Comparison of ENCODE assay signal across 9 cellular contexts in genomic region chr15:99613887-99614642, GRCh38. TPM values are rescaled to one million over a fixed set of nuclear protein-coding genes. Genes with fewer than 3 reads are reported as not detected.
DNase-seq lines count a peak whose midpoint lies in the region; ATAC-seq and TF ChIP-seq lines count a peak whose summit lies in the region.
"Had no signal": no experiment of that assay in that cellular context is flagged by ENCODE, and none has a peak within 500 bp of the region (broad histone marks: within the 10 kb centered on the region; RNA-seq: fewer than 3 reads in every experiment).

No MANE protein-coding gene starts in this region.

- no peak overlapping the region; the same call in 1 of the 2 replicates for H3K23ac ChIP-seq in IMR-90 (ENCODE audit: low read depth, low read length)

- H3K4me3 Mint-ChIP-seq in natural killer cell = peak overlapping the region; percentile 2
- no peak overlapping the region for H3K4me3 Mint-ChIP-seq in activated CD4-positive, alpha-beta memory T cell treated with anti-CD3 and anti-CD28 coated beads for 36 hours

- H3K27me3 ChIP-seq in BLaER1 = no peaks in the 10 kb centered on the region
- no peaks in the 10 kb centered on the region for H3K27me3 ChIP-seq in IMR-90 (ENCODE audit: control insufficient read depth, insufficient read depth, low read length)

- H2AK9ac ChIP-seq in IMR-90 (replicated peaks; ENCODE audit: low read depth, low read length, poor library complexity) = no peak overlapping the region

- BruUV-seq in IMR-90 (replicated peaks; lab: Mats Ljungman, UMichigan) = no TSS peak

- H3K9me3 Mint-ChIP-seq in natural killer cell = no peaks in the 10 kb centered on the region
- H3K9me3 Mint-ChIP-seq in activated CD4-positive, alpha-beta memory T cell treated with anti-CD3 and anti-CD28 coated beads for 36 hours = no peaks in the 10 kb centered on the region

- no peak overlapping the region for H3K18ac ChIP-seq in IMR-90 (ENCODE audit: low read depth, low read length)

- H4K5ac ChIP-seq in IMR-90 (ENCODE audit: low read depth, low read length) = no peak overlapping the region

- no peak overlapping the region for H3K4me2 ChIP-seq in BLaER1
- H3K4me2 ChIP-seq in IMR-90 (ENCODE audit: low read depth, low read length) = peak overlapping the region; percentile 67

- no peak overlapping the region for H3K56ac ChIP-seq in IMR-90 (ENCODE audit: extremely low read depth, insufficient read depth, low read length)

- no peaks in the 10 kb centered on the region for H3K27me3 Mint-ChIP-seq in natural killer cell (ENCODE audit: low read depth in 2 of 2)
- H3K27me3 Mint-ChIP-seq in activated CD4-positive, alpha-beta memory T cell treated with anti-CD3 and anti-CD28 coated beads for 36 hours = no peaks in the 10 kb centered on the region

- peaks cover 8% of the 10 kb centered on the region for H3K9me1 ChIP-seq in IMR-90 (ENCODE audit: insufficient read depth, low read length)

- no peak overlapping the region for H2AFZ ChIP-seq in IMR-90 (replicated peaks; ENCODE audit: low read length, poor library complexity)

- POLR2A ChIA-PET in IMR-90 (lab: Charles Lee; ENCODE audit: unreplicated experiment) = no interaction called here
- POLR2A ChIA-PET in activated CD4-positive, alpha-beta memory T cell treated with anti-CD3 and anti-CD28 coated beads for 36 hours (lab: Charles Lee) = no interaction called here

- TF ChIP-seq POLR2A in IMR-90 (IDR thresholded peaks at IDR 0.05; ENCODE audit: low read depth, low read length) = no peak

- no peak overlapping the region for H3K9ac ChIP-seq in BLaER1
- no peak overlapping the region for H3K9ac ChIP-seq in IMR-90 (ENCODE audit: low read depth, low read length)

- no peak overlapping the region for H3K4ac ChIP-seq in IMR-90 (ENCODE audit: low read depth, low read length)

- peaks cover 41% of the 10 kb centered on the region for H3K9me3 ChIP-seq in BLaER1
- H3K9me3 ChIP-seq in IMR-90 (ENCODE audit: control insufficient read depth, insufficient read depth, low read length) = no peaks in the 10 kb centered on the region

- H4K20me1 ChIP-seq in BLaER1 (peaks cover 96% of the 10 kb centered on the region), IMR-90 (ENCODE audit: insufficient read depth, low read length) (peaks cover 12% of the 10 kb centered on the region)

- H3K36me3 Mint-ChIP-seq in natural killer cell = no peaks in the 10 kb centered on the region
- H3K36me3 Mint-ChIP-seq in activated CD4-positive, alpha-beta memory T cell treated with anti-CD3 and anti-CD28 coated beads for 36 hours = no peaks in the 10 kb centered on the region

- H2BK15ac ChIP-seq in IMR-90 (ENCODE audit: low read depth, low read length) = no peak overlapping the region

- peaks cover 55 to 65% of the 10 kb centered on the region in 2 donors for H3K4me1 Mint-ChIP-seq in natural killer cell
- peaks cover 43% of the 10 kb centered on the region for H3K4me1 Mint-ChIP-seq in activated CD4-positive, alpha-beta memory T cell treated with anti-CD3 and anti-CD28 coated beads for 36 hours (ENCODE audit: low read depth)

- TF ChIP-seq RAD21 in IMR-90 (IDR thresholded peaks at IDR 0.05; ENCODE audit: low read length) = no peak

- intact Hi-C loops in IMR-90 (cut with micrococcal nuclease) (no loop called here), natural killer cell (cut with micrococcal nuclease) (no loop called here)
- intact Hi-C loops in activated CD4-positive, alpha-beta memory T cell treated with anti-CD3 and anti-CD28 coated beads for 36 hours (cut with micrococcal nuclease) = no loop called here

- no CpG with 5 or more reads among the region's 6 CpGs for WGBS in IMR-90 (ENCODE audit: extremely low coverage in 2 of 2, insufficient read length in 1 of 2), 2 experiments

- no peak overlapping the region for H2BK20ac ChIP-seq in IMR-90 (ENCODE audit: low read depth, low read length)

- H3K36me3 ChIP-seq in BLaER1 (peaks cover 63% of the 10 kb centered on the region), IMR-90 (ENCODE audit: control insufficient read depth, insufficient read depth, low read length) (no peaks in the 10 kb centered on the region)

- no peak for TF ChIP-seq CTCF in IMR-90 (conservative IDR thresholded peaks at IDR 0.05; ENCODE audit: low read depth, low read length)
- no peak for TF ChIP-seq CTCF in coronary artery (IDR thresholded peaks at IDR 0.05)
- no peak for TF ChIP-seq CTCF in natural killer cell (IDR thresholded peaks at IDR 0.05)

- no peaks in the 10 kb centered on the region for H3K4me1 ChIP-seq in BLaER1
- peaks cover 6% of the 10 kb centered on the region for H3K4me1 ChIP-seq in IMR-90 (ENCODE audit: control insufficient read depth, insufficient read depth, low read length)

- H4K8ac ChIP-seq in IMR-90 (ENCODE audit: low read depth in 2 of 2, low read length in 2 of 2) = no peak overlapping the region

- H3K14ac ChIP-seq in IMR-90 (replicated peaks; ENCODE audit: low read depth, low read length) = no peak overlapping the region

- dilution Hi-C loops in IMR-90 (cut with HindIII; ENCODE audit: low sequenced_read_pairs, unreplicated experiment) = no loop called here

- H3K27ac Mint-ChIP-seq in natural killer cell = peak overlapping the region in 1 of 2 donors; percentile 63
- no peak overlapping the region for H3K27ac Mint-ChIP-seq in activated CD4-positive, alpha-beta memory T cell treated with anti-CD3 and anti-CD28 coated beads for 36 hours

- DNase-seq in IMR-90 (peak; percentile 62), coronary artery (ENCODE audit: low spot score) (no peak), natural killer cell (no peak), occipital lobe (lab: John Stamatoyannopoulos, UW) (no peak), activated gamma-delta T cell treated with Interleukin-2 at 50 U/mL for 16 hours (no peak)
- DNase-seq in stimulated activated CD4-positive, alpha-beta T cell treated with anti-CD3 and anti-CD28 coated beads, Interleukin-2, amount 100 ng/mL, for 48 hours = no peak
- DNase-seq in activated CD4-positive, alpha-beta memory T cell treated with anti-CD3 and anti-CD28 coated beads for 36 hours = no peak
- DNase-seq: NCI-H748 treated with DMSO at 0.1 percent for 48 hours had no signal

- H2BK120ac ChIP-seq in IMR-90 (ENCODE audit: low read depth, low read length) = no peak overlapping the region

- H3K79me1 ChIP-seq in IMR-90 (ENCODE audit: low read depth in 1 of 2, low read length in 2 of 2) = peaks cover 34 to 70% of the 10 kb centered on the region in 2 experiments

- in situ Hi-C loops in IMR-90 (cut with MboI; ENCODE audit: low sequenced_read_pairs) = no loop called here

- H2AK5ac ChIP-seq in IMR-90 (ENCODE audit: low read depth, low read length) = no peak overlapping the region

- no peak overlapping the region for H2BK5ac ChIP-seq in IMR-90 (ENCODE audit: low read depth, low read length, poor library complexity, severe bottlenecking)

- CTCF ChIA-PET in IMR-90 (lab: Yijun Ruan, JAX) = interaction anchor here (1.4 kb wide), 1 partner anchor 14 kb away, joined by 4 read pairs; no protein-coding TSS in a partner anchor
- CTCF ChIA-PET in activated CD4-positive, alpha-beta memory T cell treated with anti-CD3 and anti-CD28 coated beads for 36 hours (lab: Charles Lee) = no interaction called here

- H4K91ac ChIP-seq in IMR-90 (ENCODE audit: insufficient read depth, low read depth, low read length) = no peak overlapping the region

- peak; percentile 54; the same call in 1 of the 2 replicates for ATAC-seq in IMR-90 (ENCODE audit: low read depth)
- ATAC-seq in natural killer cell = peak; percentile 31 to 44 (median 42)

- H3K4me3 ChIP-seq in BLaER1 (no peak overlapping the region), IMR-90 (ENCODE audit: insufficient read depth, low read depth, low read length) (no peak overlapping the region), coronary artery (no peak overlapping the region)

- H3K27ac ChIP-seq in BLaER1 (0 out of 2 replicates have a peak overlapping the region, but pooled peaks have one; percentile 3), IMR-90 (ENCODE audit: insufficient read depth, low read length) (no peak overlapping the region), coronary artery (peak overlapping the region; percentile 26 to 29)

TF ChIP-seq in IMR-90, 13 proteins besides CTCF, POLR2A, EP300 and RAD21:
- no peak for TF ChIP-seq RCOR1 (IDR thresholded peaks at IDR 0.05; ENCODE audit: insufficient replicate concordance, low read length)
- TF ChIP-seq, protein P1, sequence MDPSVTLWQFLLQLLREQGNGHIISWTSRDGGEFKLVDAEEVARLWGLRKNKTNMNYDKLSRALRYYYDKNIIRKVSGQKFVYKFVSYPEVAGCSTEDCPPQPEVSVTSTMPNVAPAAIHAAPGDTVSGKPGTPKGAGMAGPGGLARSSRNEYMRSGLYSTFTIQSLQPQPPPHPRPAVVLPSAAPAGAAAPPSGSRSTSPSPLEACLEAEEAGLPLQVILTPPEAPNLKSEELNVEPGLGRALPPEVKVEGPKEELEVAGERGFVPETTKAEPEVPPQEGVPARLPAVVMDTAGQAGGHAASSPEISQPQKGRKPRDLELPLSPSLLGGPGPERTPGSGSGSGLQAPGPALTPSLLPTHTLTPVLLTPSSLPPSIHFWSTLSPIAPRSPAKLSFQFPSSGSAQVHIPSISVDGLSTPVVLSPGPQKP (IDR thresholded peaks at IDR 0.05; ENCODE audit: borderline replicate concordance, low read depth, low read length) = no peak
- peak; percentile 88 for TF ChIP-seq CEBPB (IDR thresholded peaks at IDR 0.05; ENCODE audit: low read depth, low read length)
- TF ChIP-seq, protein P2, sequence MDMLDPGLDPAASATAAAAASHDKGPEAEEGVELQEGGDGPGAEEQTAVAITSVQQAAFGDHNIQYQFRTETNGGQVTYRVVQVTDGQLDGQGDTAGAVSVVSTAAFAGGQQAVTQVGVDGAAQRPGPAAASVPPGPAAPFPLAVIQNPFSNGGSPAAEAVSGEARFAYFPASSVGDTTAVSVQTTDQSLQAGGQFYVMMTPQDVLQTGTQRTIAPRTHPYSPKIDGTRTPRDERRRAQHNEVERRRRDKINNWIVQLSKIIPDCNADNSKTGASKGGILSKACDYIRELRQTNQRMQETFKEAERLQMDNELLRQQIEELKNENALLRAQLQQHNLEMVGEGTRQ (IDR thresholded peaks at IDR 0.05; ENCODE audit: low read depth, low read length) = no peak
- 0 out of 2 replicates have a peak, but pooled peaks have one; percentile 9 for TF ChIP-seq FOS (IDR thresholded peaks at IDR 0.05; ENCODE audit: low read depth, low read length)
- TF ChIP-seq MAFK (IDR thresholded peaks at IDR 0.05; ENCODE audit: low read depth, low read length) = no peak
- no peak for TF ChIP-seq SMC3 (IDR thresholded peaks at IDR 0.05; ENCODE audit: low read depth, low read length)

RNA-seq across cellular contexts. Expression of gene MEF2A, which starts 48.3 kb away (rescaled TPM):
- total RNA-seq in IMR-90 (2012; rRNA removed) (16.7 and 20.8 TPM in 2 replicates), natural killer cell (10 to 100 TPM; 31.1 to 33.9 (median 33.6) TPM), occipital lobe (46.5 TPM)
- polyA plus RNA-seq in IMR-90 (2012; rRNA removed) = 16.1 and 16.6 TPM in 2 replicates
- 7.0 and 12.0 TPM in 2 replicates for polyA plus RNA-seq in IMR-90 (2012; cell fraction: cytosol; rRNA removed)
- 43.0 and 72.9 TPM in 2 replicates for polyA plus RNA-seq in IMR-90 (2012; cell fraction: nucleus; rRNA removed; ENCODE audit: low replicate concordance)
- 10 to 100 TPM; 15.9 to 19.5 TPM for total RNA-seq in activated CD4-positive, alpha-beta memory T cell treated with anti-CD3 and anti-CD28 coated beads for 36 hours
